In the genomic region with DNA sequence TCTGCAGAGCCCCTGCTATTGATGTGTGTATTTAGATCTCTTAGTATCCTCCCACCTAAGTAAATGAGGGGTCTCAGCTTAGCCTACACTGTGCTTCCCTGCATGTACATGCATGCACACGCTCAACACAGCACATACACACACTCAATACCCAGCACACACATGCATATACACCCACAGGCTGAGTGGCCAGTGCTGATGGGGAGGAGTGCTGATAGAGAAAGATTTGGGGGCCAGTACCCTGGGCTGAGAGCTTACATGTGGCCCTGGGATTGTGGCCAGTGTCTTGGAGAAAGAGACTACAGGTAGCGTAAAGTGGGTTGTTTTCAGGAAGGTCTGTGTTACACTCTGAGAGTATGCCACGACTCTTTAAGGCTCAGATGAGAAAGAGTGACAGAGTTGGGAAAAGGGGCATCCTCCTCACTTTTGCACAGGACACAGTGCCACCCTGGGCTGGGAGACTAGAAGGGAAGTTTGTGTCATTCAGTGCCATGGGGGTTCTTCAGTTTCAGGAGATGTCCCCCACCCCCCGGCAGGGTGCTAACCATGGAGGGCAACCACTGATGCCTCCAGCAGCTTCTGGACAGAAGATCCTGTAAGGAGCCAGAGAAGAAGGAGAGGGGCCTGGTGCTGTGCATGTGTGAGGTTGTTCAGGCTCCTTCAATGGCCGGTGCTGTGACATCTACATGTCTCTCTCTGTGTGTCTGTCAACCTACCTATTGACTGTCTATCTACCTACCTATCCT, we compare ENCODE assay signal across 7 cellular contexts.
"Had no signal": no experiment of that assay in that cellular context is flagged by ENCODE, and none has a peak within 500 bp of the region (broad histone marks: within the 10 kb centered on the region; RNA-seq: fewer than 3 reads in every experiment).

No MANE protein-coding gene starts in this region.

- H3K9me3 ChIP-seq: right atrium auricular region had no signal

- H3K27ac ChIP-seq: right atrium auricular region had no signal

- H3K36me3 ChIP-seq: right atrium auricular region had no signal

- H3K4me3 ChIP-seq: right atrium auricular region, skin epidermis had no signal

- DNase-seq: activated gamma-delta T cell; activated naive CD8-positive, alpha-beta T cell treated with anti-CD3 and anti-CD28 coated beads, Interleukin-2, amount 10 ng/mL, durations not matched to agents 7 days and 5 days; activated T-cell treated with anti-CD3 and anti-CD28 coated beads, Interleukin-2, amount 50 U/mL, for 24 hours; stimulated activated naive B cell treated with anti-CD40 and anti-IgM and Interleukin-4, amounts not matched to agents 10 μg/mL and 1 μg/mL and 100 μg/mL, for 72 hours had no signal

- H3K27me3 ChIP-seq: right atrium auricular region had no signal

- ATAC-seq: activated CD4-positive, CD25-positive, alpha-beta regulatory T cell treated with anti-CD3 and anti-CD28 coated beads, Interleukin-2, amount 50 U/mL, for 24 hours; stimulated activated naive B cell treated with anti-CD40 and anti-IgM and Interleukin-4, amounts not matched to agents 10 μg/mL and 1 μg/mL and 100 μg/mL, for 72 hours had no signal
